In genomic region chr17:57251211-57251787, GRCh38 we compare ENCODE assay signal across 8 cellular contexts.
"Had no signal": no experiment of that assay in that cellular context is flagged by ENCODE, and none has a peak within 500 bp of the region (broad histone marks: within the 10 kb centered on the region; RNA-seq: fewer than 3 reads in every experiment).

No MANE protein-coding gene starts in this region.

- H3K4me3 ChIP-seq: GM23338 had no signal

- H3K27ac Mint-ChIP-seq: GM23338, H9 had no signal

- FAIRE-seq: H1, H54, HTR-8/SVneo had no signal

- H3K4me3 Mint-ChIP-seq: GM23338, H9 had no signal

- ATAC-seq: GM23338 had no signal

- H2AFZ ChIP-seq: GM23338 had no signal

- DNase-seq: H9, HCEC 1CT, IMR-90, KBM-7 had no signal

- H3K4me2 ChIP-seq: GM23338 had no signal
